Comparison of ENCODE assay signal across 9 cellular contexts in the genomic region with DNA sequence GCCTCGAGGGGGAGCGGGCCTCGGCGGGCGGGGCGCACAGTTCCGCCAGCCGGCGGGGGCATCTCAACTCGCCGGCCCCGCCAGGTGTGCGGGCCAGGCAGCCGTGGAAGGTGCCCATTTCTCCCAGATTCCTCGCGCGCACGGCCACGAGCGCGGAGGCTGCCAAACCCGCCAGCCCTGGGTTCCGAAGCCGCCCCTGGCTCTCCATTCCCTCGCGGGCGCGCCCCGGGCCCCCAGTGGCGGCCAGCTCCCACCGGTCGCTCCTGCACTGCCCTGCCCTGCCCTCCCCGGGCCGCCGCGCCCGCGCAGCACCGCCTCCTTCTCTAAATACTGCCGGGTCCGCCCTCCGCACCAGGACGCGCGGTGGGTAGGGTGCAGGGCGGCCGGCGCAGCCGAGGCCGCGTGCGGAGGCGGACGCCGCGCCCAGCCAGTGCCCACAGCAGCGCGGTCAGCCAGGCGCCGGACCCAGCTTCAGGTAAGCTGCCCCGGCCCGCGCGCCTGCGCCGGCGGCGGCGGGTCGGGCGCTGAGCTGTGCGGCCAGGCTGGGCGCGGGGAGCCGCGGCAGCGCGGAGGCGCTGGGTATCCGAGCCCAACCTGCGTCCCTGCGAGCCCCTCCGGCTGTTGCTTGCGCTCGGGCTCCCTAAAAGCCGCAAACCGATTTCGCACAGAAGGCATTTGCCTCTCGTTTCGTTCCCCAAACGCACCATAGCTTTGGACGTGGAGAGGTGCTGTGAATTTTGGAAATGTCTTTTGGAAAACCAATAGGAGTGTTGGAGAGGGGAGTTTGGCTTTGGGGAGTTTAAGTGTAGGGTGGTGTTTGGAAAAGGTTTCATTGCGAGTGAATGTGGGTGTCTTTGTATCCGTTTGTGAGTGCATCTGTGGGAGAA. TPM values are rescaled to one million over a fixed set of nuclear protein-coding genes. Genes with fewer than 3 reads are reported as not detected.
DNase-seq lines count a peak whose midpoint lies in the region; ATAC-seq lines count a peak whose summit lies in the region.
"Had no signal": no experiment of that assay in that cellular context is flagged by ENCODE, and none has a peak within 500 bp of the region (broad histone marks: within the 10 kb centered on the region; RNA-seq: fewer than 3 reads in every experiment).

TSS of gene TMEM171 (plus strand) at position 354 of the 887 bp plus-strand sequence. CDS start 2,799 bp downstream, outside the sequence.

- ATAC-seq in Right ventricle myocardium inferior = peak; percentile 69
- peak; percentile 75 for ATAC-seq in sciatic nerve
- ATAC-seq in HG03095 (IDR thresholded peaks at IDR 0.05; ENCODE audit: unreplicated experiment) = no peak

- peak within 1 kb of the TSS; percentile 86 for H3K4me3 ChIP-seq in iPS-18a (ENCODE audit: low read length)

- intact Hi-C loops in Right ventricle myocardium inferior (cut with DNase I) = no loop called here
- intact Hi-C loops in cardiac septum (cut with DNase I) = no loop called here
- intact Hi-C loops in sciatic nerve (cut with DNase I) = no loop called here

- H3K27me3 ChIP-seq in iPS-18a (ENCODE audit: control insufficient read depth, insufficient read depth, low read length) = peaks cover 51% of the 10 kb centered on the region
- H3K27me3 ChIP-seq: uterus had no signal

- DNase-seq in Right ventricle myocardium inferior (ENCODE audit: missing footprints) = no peak
- DNase-seq in cardiac septum (ENCODE audit: low spot score) = no peak
- DNase-seq in astrocyte of the hippocampus (ENCODE audit: low read depth, low spot score) = peak; percentile 64
- no peak for DNase-seq in sciatic nerve (ENCODE audit: low spot score)
- DNase-seq in activated CD8-positive, alpha-beta memory T cell treated with anti-CD3 and anti-CD28 coated beads for 24 hours = no peak
- no peak for DNase-seq in NCI-H187 treated with DMSO at 0.1 percent for 48 hours (lab: John Stamatoyannopoulos, UW)

- no peaks in the 10 kb centered on the region for H3K36me3 ChIP-seq in iPS-18a (ENCODE audit: control insufficient read depth, low read depth, low read length)
- H3K36me3 ChIP-seq: uterus had no signal

- H3K4me1 ChIP-seq in iPS-18a (ENCODE audit: control insufficient read depth, low read depth, low read length) = peaks cover 6% of the 10 kb centered on the region

- H3K9me3 ChIP-seq in iPS-18a (ENCODE audit: control insufficient read depth, low read depth, low read length) = no peaks in the 10 kb centered on the region
- H3K9me3 ChIP-seq: uterus had no signal

- peak within 1 kb of the TSS; percentile 14 for H3K9ac ChIP-seq in iPS-18a (ENCODE audit: low read length)

- H3K27ac ChIP-seq in iPS-18a (ENCODE audit: low read length) = no peak within 1 kb of the TSS
- H3K27ac ChIP-seq: uterus had no signal

RNA-seq across cellular contexts. Expression of gene TMEM171, which starts in this region (rescaled TPM):
- total RNA-seq in Right ventricle myocardium inferior (not detected), cardiac septum (not detected), sciatic nerve (1.0 TPM)
- total RNA-seq: uterus had no signal

Comparison
In these comparisons a context has a peak if more than half of its experiments do, and no peak if none do; other contexts are left out.
1. Peak in ATAC-seq in Right ventricle myocardium inferior; RNA of the gene not detected or under 1 TPM.